Comparison of ENCODE assay signal across 12 cellular contexts in genomic region chr12:9319044-9319841, GRCh38.
DNase-seq lines count a peak whose midpoint lies in the region; ATAC-seq and TF ChIP-seq lines count a peak whose summit lies in the region.
"Had no signal": no experiment of that assay in that cellular context is flagged by ENCODE, and none has a peak within 500 bp of the region (broad histone marks: within the 10 kb centered on the region; RNA-seq: fewer than 3 reads in every experiment).

No MANE protein-coding gene starts in this region.

- peak; percentile 30 to 86 (median 68) for ATAC-seq in right lobe of liver
- ATAC-seq in HG03108 (IDR thresholded peaks at IDR 0.05; ENCODE audit: unreplicated experiment): no peak

- TF ChIP-seq RAD21 in SK-N-SH (IDR thresholded peaks at IDR 0.05; ENCODE audit: low read length): no peak; the same call in 1 of the 2 replicates

- no peaks in the 10 kb centered on the region for H3K79me2 ChIP-seq in SK-N-SH (ENCODE audit: insufficient read depth)

- no peak overlapping the region for H3K4me2 ChIP-seq in SK-N-SH

- H3K4me1 ChIP-seq in SK-N-SH (ENCODE audit: control insufficient read depth in 1 of 2, insufficient read depth in 2 of 2, low read depth in 1 of 2, low read length in 1 of 2): no peaks in the 10 kb centered on the region
- no peaks in the 10 kb centered on the region for H3K4me1 ChIP-seq in right lobe of liver
- H3K4me1 ChIP-seq: tibial artery had no signal

- CTCF ChIA-PET in SK-N-SH (lab: Yijun Ruan, JAX): no interaction called here

- H3K9me3 ChIP-seq in SK-N-SH: no peaks in the 10 kb centered on the region
- no peaks in the 10 kb centered on the region for H3K9me3 ChIP-seq in right lobe of liver
- H3K9me3 ChIP-seq: Peyer's patch, tibial artery had no signal

- TF ChIP-seq POLR2A in right lobe of liver (IDR thresholded peaks at IDR 0.05): no peak

- H3K9ac ChIP-seq in SK-N-SH: no peak overlapping the region

- H4K20me1 ChIP-seq in SK-N-SH (ENCODE audit: insufficient read depth): no peaks in the 10 kb centered on the region

- H3K36me3 ChIP-seq in SK-N-SH (replicated peaks in 1 of 2; ENCODE audit: control insufficient read depth in 1 of 2, insufficient read depth in 2 of 2, low read length in 1 of 2) (no peaks in the 10 kb centered on the region), right lobe of liver (no peaks in the 10 kb centered on the region)
- H3K36me3 ChIP-seq: Peyer's patch, tibial artery had no signal

- DNase-seq in D341Med (ENCODE audit: low spot score) (peak; percentile 39), GM19240 (ENCODE audit: insufficient read length, low spot score) (peak; percentile 32), SK-N-SH (peak; percentile 29), right lobe of liver (no peak), GDM1 (lab: John Stamatoyannopoulos, UW) (no peak)
- DNase-seq in activated naive CD4-positive, alpha-beta T cell treated with Interleukin-2 at 50 U/mL for 16 hours: no peak
- DNase-seq: dorsolateral prefrontal cortex, hippocampal formation, IMR-90, Peyer's patch, tibial artery had no signal

- WGBS in SK-N-SH (ENCODE audit: low lambda C conversion rate): 64% methylated on average over 8 of the region's 8 CpGs
- WGBS in right lobe of liver (ENCODE audit: insufficient coverage, low coverage, low lambda C conversion rate, missing lambda C conversion rate): 37% methylated on average over 3 of the region's 8 CpGs

- TF ChIP-seq EP300 in SK-N-SH (IDR thresholded peaks at IDR 0.05; ENCODE audit: borderline replicate concordance in 1 of 2, low read depth in 1 of 2, low read length in 1 of 2): no peak

- peak; percentile 17; the same call in 1 of the 2 replicates for TF ChIP-seq CTCF in SK-N-SH (IDR thresholded peaks at IDR 0.05)
- peak in 3 of 4 donors; percentile 6 to 33 (median 26) for TF ChIP-seq CTCF in right lobe of liver (IDR thresholded peaks at IDR 0.05)

- H2AFZ ChIP-seq in SK-N-SH (ENCODE audit: low read depth): no peak overlapping the region

- H3K4me3 ChIP-seq in SK-N-SH (ENCODE audit: low read depth in 2 of 2, low read length in 1 of 2) (no peak overlapping the region), right lobe of liver (no peak overlapping the region)
- H3K4me3 ChIP-seq: dorsolateral prefrontal cortex, Peyer's patch, tibial artery had no signal

- H3K27me3 ChIP-seq in SK-N-SH (ENCODE audit: insufficient read depth) (no peaks in the 10 kb centered on the region), right lobe of liver (no peaks in the 10 kb centered on the region)
- H3K27me3 ChIP-seq: dorsolateral prefrontal cortex, Peyer's patch, tibial artery had no signal

- H3K27ac ChIP-seq in SK-N-SH (ENCODE audit: low read depth in 2 of 2, low read length in 1 of 2): no peak overlapping the region
- H3K27ac ChIP-seq in right lobe of liver: no peak overlapping the region
- H3K27ac ChIP-seq: dorsolateral prefrontal cortex, tibial artery had no signal

- no peaks in the 10 kb centered on the region for H3K9me2 ChIP-seq in SK-N-SH

- POLR2A ChIA-PET in SK-N-SH (lab: Yijun Ruan, JAX): no interaction called here

- intact Hi-C loops in right lobe of liver (cut with DNase I): no loop called here

- no peaks in the 10 kb centered on the region for H3F3A ChIP-seq in SK-N-SH (replicated peaks; ENCODE audit: insufficient read depth)

TF ChIP-seq in SK-N-SH, 30 proteins besides CTCF, POLR2A, EP300 and RAD21:
- TF ChIP-seq SIN3A (IDR thresholded peaks at IDR 0.05; ENCODE audit: borderline replicate concordance, low read depth, low read length) (no peak), SMC3 (IDR thresholded peaks at IDR 0.05; ENCODE audit: low read depth, low read length) (peak; percentile 6; the same call in 1 of the 2 replicates), TEAD4 (IDR thresholded peaks at IDR 0.05; ENCODE audit: borderline replicate concordance, insufficient read depth) (no peak)

Comparison
In these comparisons a context has a peak if more than half of its experiments do, and no peak if none do; other contexts are left out.
1. DNase-seq: peak in D341Med (single experiment), GM19240 (single experiment) and SK-N-SH (single experiment); none in right lobe of liver (0 of 3), activated naive CD4-positive, alpha-beta T cell treated with Interleukin-2 at 50 U/mL for 16 hours (single experiment) and GDM1 (single experiment).